8 cellular contexts compared by ENCODE assay signal in genomic region chr2:74471332-74472065, GRCh38. TPM values are rescaled to one million over a fixed set of nuclear protein-coding genes. Genes with fewer than 3 reads are reported as not detected.
DNase-seq lines count a peak whose midpoint lies in the region; ATAC-seq and TF ChIP-seq lines count a peak whose summit lies in the region.

No MANE protein-coding gene starts in this region.

- peaks cover 9% of the 10 kb centered on the region for H3K4me1 ChIP-seq in rectal smooth muscle tissue (ENCODE audit: control insufficient read depth, insufficient read depth, low read length)

- DNase-seq in GM12864 (ENCODE audit: low read depth) (no peak), fibroblast of the aortic adventitia (ENCODE audit: low read depth) (no peak), ecto neural progenitor cell (ENCODE audit: low spot score) (no peak), HK-2 (ENCODE audit: unreplicated experiment) (no peak), SKM-1 treated with dmso at 0.1 percent for 144 hours (lab: John Stamatoyannopoulos, UW; ENCODE audit: unreplicated experiment) (no peak)

- peak overlapping the region; percentile 36 for H3K9ac ChIP-seq in rectal smooth muscle tissue (ENCODE audit: low read length)

- H3K27me3 ChIP-seq in rectal smooth muscle tissue (ENCODE audit: control insufficient read depth, insufficient read depth, low read length), result no peaks in the 10 kb centered on the region

- ATAC-seq in SK-N-SH treated with all-trans-retinoic acid at 6 μM for 48 hours (peak; percentile 3; the same call in 2 of the 3 replicates), GM21786 (IDR thresholded peaks at IDR 0.05; ENCODE audit: unreplicated experiment) (no peak)

- H3K36me3 ChIP-seq in rectal smooth muscle tissue (ENCODE audit: control insufficient read depth, insufficient read depth, low read length), result peaks cover 11% of the 10 kb centered on the region

- H3K4me3 ChIP-seq in GM12864 (ENCODE audit: low read depth, low read length) (peak overlapping the region; percentile 79), fibroblast of the aortic adventitia (ENCODE audit: low read depth, low read length) (peak overlapping the region; percentile 89), rectal smooth muscle tissue (ENCODE audit: low read length) (peak overlapping the region; percentile 97)

- H3K27ac ChIP-seq in rectal smooth muscle tissue (ENCODE audit: low read depth, low read length), result peak overlapping the region; percentile 91

- TF ChIP-seq CTCF in GM12864 (IDR thresholded peaks at IDR 0.05; ENCODE audit: low read depth, low read length, missing control alignments) (no peak), fibroblast of the aortic adventitia (IDR thresholded peaks at IDR 0.05; ENCODE audit: insufficient read depth, low read length) (no peak)

TF ChIP-seq in SK-N-SH treated with all-trans-retinoic acid at 6 μM for 48 hours, 23 proteins besides CTCF, POLR2A, EP300 and RAD21:
- TF ChIP-seq ARNTL (CRISPR knock-in tag; IDR thresholded peaks at IDR 0.05; ENCODE audit: borderline replicate concordance, low read depth) (no peak), ZNF565 (CRISPR knock-in tag; conservative IDR thresholded peaks at IDR 0.05; ENCODE audit: low read depth) (no peak), ZNF70 (CRISPR knock-in tag; IDR thresholded peaks at IDR 0.05) (no peak), TOX (CRISPR knock-in tag; IDR thresholded peaks at IDR 0.05; ENCODE audit: borderline replicate concordance) (no peak), ZNF8 (CRISPR knock-in tag; IDR thresholded peaks at IDR 0.05) (no peak)

RNA-seq across cellular contexts. Expression of gene MRPL53, which starts 1.0 kb away (rescaled TPM):
- 19.3 and 30.2 TPM in 2 replicates for total RNA-seq in fibroblast of the aortic adventitia (ENCODE audit: low replicate concordance)

RNA-seq across cellular contexts. Expression of gene MOGS, which starts 6.3 kb away (rescaled TPM):
- 15.2 and 25.3 TPM in 2 replicates for total RNA-seq in fibroblast of the aortic adventitia (ENCODE audit: low replicate concordance)

RNA-seq across cellular contexts. Expression of gene CCDC142, which starts 11.3 kb away (rescaled TPM):
- 25.4 and 27.7 TPM in 2 replicates for total RNA-seq in fibroblast of the aortic adventitia (ENCODE audit: low replicate concordance)

RNA-seq across cellular contexts. Expression of gene TTC31, which starts 11.4 kb away (rescaled TPM):
- total RNA-seq in fibroblast of the aortic adventitia (ENCODE audit: low replicate concordance), result 10.4 and 16.3 TPM in 2 replicates

RNA-seq across cellular contexts. Expression of gene WBP1, which starts 13.3 kb away (rescaled TPM):
- 24.4 and 27.6 TPM in 2 replicates for total RNA-seq in fibroblast of the aortic adventitia (ENCODE audit: low replicate concordance)
